In genomic region chr2:170771049-170771937, GRCh38 we compare ENCODE assay signal across 8 cellular contexts.
DNase-seq lines count a peak whose midpoint lies in the region; ATAC-seq and TF ChIP-seq lines count a peak whose summit lies in the region.

No MANE protein-coding gene starts in this region.

- no peak for TF ChIP-seq CTCF in astrocyte of the cerebellum (IDR thresholded peaks at IDR 0.05; ENCODE audit: low read depth, low read length, missing control alignments)

- H3K4me1 ChIP-seq in NT2/D1 (ENCODE audit: insufficient read depth, insufficient read length) (no peaks in the 10 kb centered on the region), iPS-20b (ENCODE audit: insufficient read depth, low read length) (peaks cover 13% of the 10 kb centered on the region; the same call in 1 of the 2 replicates)

- DNase-seq in stimulated activated CD4-positive, alpha-beta T cell treated with anti-CD3 and anti-CD28 coated beads, Interleukin-15, amount 100 ng/mL, for 48 hours (ENCODE audit: low read depth in 2 of 2) = peak; percentile 4 to 7
- DNase-seq in stimulated activated CD4-positive, alpha-beta T cell treated with anti-CD3 and anti-CD28 coated beads, Interleukin-12 subunit alpha, Interleukin-12 subunit beta, amount 100 ng/mL, for 4 hours = no peak
- DNase-seq in NT2/D1 (ENCODE audit: low read depth, low spot score) = no peak
- no peak for DNase-seq in astrocyte of the cerebellum (ENCODE audit: low read depth)
- peak; percentile 23 for DNase-seq in stimulated activated CD4-positive, alpha-beta T cell treated with anti-CD3 and anti-CD28 coated beads, Interleukin-1b, Interleukin-23, amount 100 ng/mL, for 48 hours
- DNase-seq in NCI-H2107 (lab: John Stamatoyannopoulos, UW) = no peak

- peak; percentile 33 for ATAC-seq in HG02884 (IDR thresholded peaks at IDR 0.05; ENCODE audit: unreplicated experiment)

- H3K27ac ChIP-seq in iPS-20b (ENCODE audit: low read length) = no peak overlapping the region

- peaks cover 7% of the 10 kb centered on the region for H3K36me3 ChIP-seq in NT2/D1 (ENCODE audit: insufficient read depth, insufficient read length, low read length)
- no peaks in the 10 kb centered on the region for H3K36me3 ChIP-seq in iPS-20b (ENCODE audit: insufficient read depth, low read depth, low read length)

- in situ Hi-C loops in astrocyte of the cerebellum (cut with HindIII; ENCODE audit: low sequenced_read_pairs) = no loop called here

- H3K9ac ChIP-seq in NT2/D1 (ENCODE audit: insufficient read length, low read depth) (peak overlapping the region; percentile 97), iPS-20b (ENCODE audit: low read depth, low read length) (peak overlapping the region; percentile 72; the same call in 1 of the 2 replicates)

- H3K9me3 ChIP-seq in NT2/D1 (ENCODE audit: insufficient read depth, low read length) (no peaks in the 10 kb centered on the region), iPS-20b (ENCODE audit: insufficient read depth, low read depth, low read length) (no peaks in the 10 kb centered on the region)

- H3K4me3 ChIP-seq in NT2/D1 (ENCODE audit: insufficient read length, low read depth) (peak overlapping the region; percentile 92), astrocyte of the cerebellum (ENCODE audit: low read depth, low read length) (peak overlapping the region; percentile 69), iPS-20b (ENCODE audit: low read length) (peak overlapping the region; percentile 92)

- H3K27me3 ChIP-seq in NT2/D1 (ENCODE audit: insufficient read depth, insufficient read length) (no peaks in the 10 kb centered on the region), iPS-20b (ENCODE audit: insufficient read depth, low read length) (peaks cover 8% of the 10 kb centered on the region; the same call in 1 of the 2 replicates)

Comparison
In these comparisons a context has a peak if more than half of its experiments do, and no peak if none do; other contexts are left out.
1. DNase-seq: peak in stimulated activated CD4-positive, alpha-beta T cell treated with anti-CD3 and anti-CD28 coated beads, Interleukin-15, amount 100 ng/mL, for 48 hours (2 of 2) and stimulated activated CD4-positive, alpha-beta T cell treated with anti-CD3 and anti-CD28 coated beads, Interleukin-1b, Interleukin-23, amount 100 ng/mL, for 48 hours (single experiment); none in stimulated activated CD4-positive, alpha-beta T cell treated with anti-CD3 and anti-CD28 coated beads, Interleukin-12 subunit alpha, Interleukin-12 subunit beta, amount 100 ng/mL, for 4 hours (single experiment), NT2/D1 (single experiment), astrocyte of the cerebellum (single experiment) and NCI-H2107 (single experiment).
2. Peak in every context shown above with its lines, with median percentiles within 50 percentile points of each other: H3K4me3 ChIP-seq.